ENCODE assay signal across 24 cellular contexts in genomic region chr13:102548811-102549210, GRCh38. TPM values are rescaled to one million over a fixed set of nuclear protein-coding genes. Genes with fewer than 3 reads are reported as not detected.
DNase-seq lines count a peak whose midpoint lies in the region; ATAC-seq, FAIRE-seq and TF ChIP-seq lines count a peak whose summit lies in the region.
"Had no signal": no experiment of that assay in that cellular context is flagged by ENCODE, and none has a peak within 500 bp of the region (broad histone marks: within the 10 kb centered on the region; RNA-seq: fewer than 3 reads in every experiment).

No MANE protein-coding gene starts in this region.

- BruUV-seq in IMR-90 (replicated peaks; lab: Mats Ljungman, UMichigan): no TSS peak

- TF ChIP-seq EP300 in neural cell (conservative IDR thresholded peaks at IDR 0.05; ENCODE audit: poor library complexity, severe bottlenecking) (peak; percentile 80), stomach (IDR thresholded peaks at IDR 0.05) (no peak)

- H4K5ac ChIP-seq in IMR-90 (ENCODE audit: low read depth, low read length): no peak overlapping the region

- dilution Hi-C loops in IMR-90 (cut with HindIII; ENCODE audit: low sequenced_read_pairs, unreplicated experiment): no loop called here

- no peak overlapping the region for H2AK5ac ChIP-seq in IMR-90 (ENCODE audit: low read depth, low read length)

- no peak overlapping the region for H2BK15ac ChIP-seq in IMR-90 (ENCODE audit: low read depth, low read length)

- H3K14ac ChIP-seq in IMR-90 (replicated peaks; ENCODE audit: low read depth, low read length): no peak overlapping the region

- no peak overlapping the region for H2BK120ac ChIP-seq in IMR-90 (ENCODE audit: low read depth, low read length)

- no peak overlapping the region for H4K91ac ChIP-seq in IMR-90 (ENCODE audit: insufficient read depth, low read depth, low read length)

- TF ChIP-seq CTCF in IMR-90 (conservative IDR thresholded peaks at IDR 0.05; ENCODE audit: low read depth, low read length) (no peak), bronchial epithelial cell (IDR thresholded peaks at IDR 0.05; ENCODE audit: insufficient read depth, low read length, severe bottlenecking) (no peak), neural cell (IDR thresholded peaks at IDR 0.05; ENCODE audit: poor library complexity, severe bottlenecking) (no peak), stomach (IDR thresholded peaks at IDR 0.05) (no peak)

- H3K36me3 ChIP-seq in IMR-90 (ENCODE audit: control insufficient read depth, insufficient read depth, low read length): no peaks in the 10 kb centered on the region
- H3K36me3 ChIP-seq in bronchial epithelial cell (ENCODE audit: control insufficient read depth, insufficient read depth, low read length): no peaks in the 10 kb centered on the region
- no peaks in the 10 kb centered on the region for H3K36me3 ChIP-seq in neural cell (ENCODE audit: insufficient read depth, low read length)
- no peaks in the 10 kb centered on the region for H3K36me3 ChIP-seq in stomach
- H3K36me3 ChIP-seq: BE2C had no signal

- H3K4me1 ChIP-seq in IMR-90 (ENCODE audit: control insufficient read depth, insufficient read depth, low read length): no peaks in the 10 kb centered on the region
- no peaks in the 10 kb centered on the region for H3K4me1 ChIP-seq in stomach
- H3K4me1 ChIP-seq: BE2C had no signal

- H3K9ac ChIP-seq in IMR-90 (ENCODE audit: low read depth, low read length) (no peak overlapping the region), neural cell (ENCODE audit: low read length) (no peak overlapping the region)

- H2AFZ ChIP-seq in IMR-90 (replicated peaks; ENCODE audit: low read length, poor library complexity) (no peak overlapping the region), neural cell (ENCODE audit: low read depth, low read length) (peak overlapping the region; percentile 3)

- FAIRE-seq in bronchial epithelial cell (lab: Jason Lieb, UNC): no peak

- no peaks in the 10 kb centered on the region for H3K79me2 ChIP-seq in neural cell (replicated peaks; ENCODE audit: insufficient read depth, low read length)

- no peaks in the 10 kb centered on the region for H3K36me3 Mint-ChIP-seq in T-helper 17 cell (ENCODE audit: low read depth)
- H3K36me3 Mint-ChIP-seq: CD14-positive monocyte had no signal

- no peak overlapping the region for H3K23ac ChIP-seq in IMR-90 (ENCODE audit: low read depth, low read length)

- H3K27me3 ChIP-seq in IMR-90 (ENCODE audit: control insufficient read depth, insufficient read depth, low read length) (no peaks in the 10 kb centered on the region; the same call in 1 of the 2 replicates), bronchial epithelial cell (ENCODE audit: control insufficient read depth, insufficient read depth, low read length) (no peaks in the 10 kb centered on the region), neural cell (ENCODE audit: insufficient read depth, low read depth, low read length) (no peaks in the 10 kb centered on the region), stomach (no peaks in the 10 kb centered on the region)
- H3K27me3 ChIP-seq: BE2C had no signal

- no peak overlapping the region for H2BK20ac ChIP-seq in IMR-90 (ENCODE audit: low read depth, low read length)

- POLR2A ChIA-PET in IMR-90 (lab: Charles Lee; ENCODE audit: unreplicated experiment): no interaction called here

- H3K4ac ChIP-seq in IMR-90 (ENCODE audit: low read depth, low read length): no peak overlapping the region

- no peak for TF ChIP-seq RAD21 in IMR-90 (IDR thresholded peaks at IDR 0.05; ENCODE audit: low read length)
- TF ChIP-seq RAD21 in neural cell (conservative IDR thresholded peaks at IDR 0.05): no peak

- DNase-seq in DMS53 (lab: John Stamatoyannopoulos, UW) (peak; percentile 10), DMS53 treated with DMSO at 0.1 percent for 48 hours (lab: John Stamatoyannopoulos, UW; ENCODE audit: unreplicated experiment) (no peak), IMR-90 (no peak), bronchial epithelial cell (ENCODE audit: low read depth) (peak; percentile 51), stomach (no peak), T-helper 17 cell (no peak)
- no peak for DNase-seq in NK-92 treated with Interleukin-12 subunit alpha and Interleukin-12 subunit beta, amount 100 ng/mL, for 24 hours (lab: John Stamatoyannopoulos, UW)
- DNase-seq: ACHN, BE2C, Calu3, H7, Kasumi-1, MV-4-11, NCI-H1105, NCI-H1436 treated with DMSO at 0.1 percent for 48 hours, NCI-H187 treated with DMSO at 0.1 percent for 48 hours, NCI-H226, NCI-H526, NCI-H82, SHP77 treated with DMSO at 0.1 percent for 48 hours, T-helper 1 cell had no signal

- intact Hi-C loops in IMR-90 (cut with micrococcal nuclease): no loop called here
- intact Hi-C loops in stomach (cut with DNase I; ENCODE audit: low total_unique reads): no loop called here

- no peak overlapping the region for H2BK5ac ChIP-seq in IMR-90 (ENCODE audit: low read depth, low read length, poor library complexity, severe bottlenecking)

- no peak overlapping the region for H4K8ac ChIP-seq in IMR-90 (ENCODE audit: low read depth in 2 of 2, low read length in 2 of 2)

- in situ Hi-C loops in IMR-90 (cut with MboI; ENCODE audit: low sequenced_read_pairs): no loop called here

- no peak for TF ChIP-seq POLR2A in IMR-90 (IDR thresholded peaks at IDR 0.05; ENCODE audit: low read depth, low read length)
- no peak for TF ChIP-seq POLR2A in stomach (IDR thresholded peaks at IDR 0.05)

- peaks cover 19% of the 10 kb centered on the region for H3K27me3 Mint-ChIP-seq in T-helper 17 cell

- no peaks in the 10 kb centered on the region for H3K79me1 ChIP-seq in IMR-90 (ENCODE audit: low read depth in 1 of 2, low read length in 2 of 2)

- H3K9me2 ChIP-seq in neural cell (ENCODE audit: insufficient read depth, low read length): no peaks in the 10 kb centered on the region

- CTCF ChIA-PET in IMR-90 (lab: Yijun Ruan, JAX): no interaction called here

- H3K4me3 Mint-ChIP-seq in T-helper 17 cell: no peak overlapping the region
- H3K4me3 Mint-ChIP-seq: CD14-positive monocyte had no signal

- H3F3A ChIP-seq in neural cell (ENCODE audit: insufficient read depth, low read length, poor library complexity, severe bottlenecking): no peaks in the 10 kb centered on the region

- H3K27ac ChIP-seq in IMR-90 (ENCODE audit: insufficient read depth, low read length): no peak overlapping the region
- H3K27ac ChIP-seq in neural cell (ENCODE audit: low read length): peak overlapping the region; percentile 14
- no peak overlapping the region for H3K27ac ChIP-seq in stomach
- H3K27ac ChIP-seq: 22Rv1 had no signal

- H3K27ac Mint-ChIP-seq in T-helper 17 cell: no peak overlapping the region
- H3K27ac Mint-ChIP-seq: CD14-positive monocyte had no signal

- peaks cover 2% of the 10 kb centered on the region for H3K4me1 Mint-ChIP-seq in T-helper 17 cell
- H3K4me1 Mint-ChIP-seq: CD14-positive monocyte had no signal

- H4K20me1 ChIP-seq in IMR-90 (ENCODE audit: insufficient read depth, low read length) (no peaks in the 10 kb centered on the region), neural cell (ENCODE audit: insufficient read depth) (no peaks in the 10 kb centered on the region)

- H3K9me3 ChIP-seq in IMR-90 (ENCODE audit: control insufficient read depth, insufficient read depth, low read length) (no peaks in the 10 kb centered on the region), neural cell (ENCODE audit: low read length) (no peaks in the 10 kb centered on the region), stomach (no peaks in the 10 kb centered on the region), T-helper 17 cell (ENCODE audit: control insufficient read depth, low read length, poor library complexity, severe bottlenecking) (no peaks in the 10 kb centered on the region)
- H3K9me3 ChIP-seq: BE2C had no signal

- no peak overlapping the region for H3K56ac ChIP-seq in IMR-90 (ENCODE audit: extremely low read depth, insufficient read depth, low read length)

- 0 out of 2 replicates have a peak, but pooled peaks cover 2% of the 10 kb centered on the region for H3K9me1 ChIP-seq in IMR-90 (ENCODE audit: insufficient read depth, low read length)

- no peak overlapping the region for H2AK9ac ChIP-seq in IMR-90 (replicated peaks; ENCODE audit: low read depth, low read length, poor library complexity)

- H3K18ac ChIP-seq in IMR-90 (ENCODE audit: low read depth, low read length): no peak overlapping the region

- no peak overlapping the region for H3K4me3 ChIP-seq in IMR-90 (ENCODE audit: insufficient read depth, low read depth, low read length)
- no peak overlapping the region for H3K4me3 ChIP-seq in bronchial epithelial cell (ENCODE audit: low read depth, low read length)
- no peak overlapping the region for H3K4me3 ChIP-seq in neural cell (ENCODE audit: low read length)
- no peak overlapping the region for H3K4me3 ChIP-seq in stomach

- no peak for ATAC-seq in IMR-90 (ENCODE audit: low read depth)
- ATAC-seq in T-helper 17 cell: no peak

- no peak overlapping the region for H3K4me2 ChIP-seq in IMR-90 (ENCODE audit: low read depth, low read length)
- H3K4me2 ChIP-seq in neural cell (ENCODE audit: low read length): no peak overlapping the region

TF ChIP-seq in neural cell, 6 proteins besides CTCF, POLR2A, EP300 and RAD21 (continues in another document):
- TF ChIP-seq MXI1 (conservative IDR thresholded peaks at IDR 0.05; ENCODE audit: poor library complexity, severe bottlenecking): no peak
- TF ChIP-seq POLR2AphosphoS5 (IDR thresholded peaks at IDR 0.05): peak; percentile 53

RNA-seq across cellular contexts. Expression of gene TPP2, which starts 48.0 kb away (rescaled TPM):
- total RNA-seq in IMR-90 (2012; rRNA removed) (52.9 and 62.2 TPM in 2 replicates), bronchial epithelial cell (22.4 and 25.5 TPM in 2 replicates), stomach (100 to 1,000 TPM in 1 of 5 donors, 10 to 100 TPM in 4; 10.5 to 103 (median 45.1) TPM), T-helper 17 cell (100 to 1,000 TPM in 1 of 2 donors, 10 to 100 TPM in 1; 92.5 to 124 TPM)
- polyA plus RNA-seq in IMR-90 (2012; rRNA removed) (19.6 and 27.6 TPM in 2 replicates), neural cell (42.7 and 45.4 TPM in 2 replicates), stomach (10 to 100 TPM; 10.1 to 15.8 (median 11.3) TPM)
- 3.5 and 4.6 TPM in 2 replicates for polyA plus RNA-seq in IMR-90 (2012; cell fraction: cytosol; rRNA removed)
- polyA plus RNA-seq in IMR-90 (2012; cell fraction: nucleus; rRNA removed; ENCODE audit: low replicate concordance): 5.1 and 37.7 TPM in 2 replicates
- polyA minus RNA-seq in neural cell: 44.3 and 56.4 TPM in 2 replicates

Comparison
In these comparisons a context has a peak if more than half of its experiments do, and no peak if none do; other contexts are left out.
1. DNase-seq: peak in DMS53 (single experiment) and bronchial epithelial cell (single experiment); none in DMS53 treated with DMSO at 0.1 percent for 48 hours (single experiment), IMR-90 (single experiment), NK-92 treated with Interleukin-12 subunit alpha and Interleukin-12 subunit beta, amount 100 ng/mL, for 24 hours (single experiment), stomach (single experiment) and T-helper 17 cell (0 of 3).